In the genomic region with DNA sequence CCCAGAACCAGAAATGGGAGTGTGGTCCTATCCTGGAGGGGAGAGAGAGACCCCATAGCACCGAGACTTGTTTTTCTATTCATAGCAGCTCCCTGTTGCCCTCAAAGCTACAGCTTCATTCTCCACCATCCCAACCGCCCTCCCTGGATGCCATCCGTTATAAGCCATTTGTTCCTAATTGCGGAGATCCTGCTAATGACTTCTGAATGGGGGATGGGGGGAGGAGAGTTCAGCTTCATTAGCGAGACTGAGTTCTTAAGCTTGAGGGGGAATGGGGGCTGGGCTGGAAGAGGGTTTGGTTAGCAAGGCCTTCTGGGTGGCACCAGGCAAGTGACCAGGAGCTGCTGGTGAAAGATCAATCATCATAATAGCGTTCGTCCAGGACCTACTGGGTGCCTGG, we compare ENCODE assay signal across 1 cellular context.
TF ChIP-seq lines count a peak whose summit lies in the region.

No MANE protein-coding gene starts in this region.

TF ChIP-seq in GM23338, 12 proteins besides CTCF, POLR2A, EP300 and RAD21 (continued from another document):
- TF ChIP-seq, protein P1, sequence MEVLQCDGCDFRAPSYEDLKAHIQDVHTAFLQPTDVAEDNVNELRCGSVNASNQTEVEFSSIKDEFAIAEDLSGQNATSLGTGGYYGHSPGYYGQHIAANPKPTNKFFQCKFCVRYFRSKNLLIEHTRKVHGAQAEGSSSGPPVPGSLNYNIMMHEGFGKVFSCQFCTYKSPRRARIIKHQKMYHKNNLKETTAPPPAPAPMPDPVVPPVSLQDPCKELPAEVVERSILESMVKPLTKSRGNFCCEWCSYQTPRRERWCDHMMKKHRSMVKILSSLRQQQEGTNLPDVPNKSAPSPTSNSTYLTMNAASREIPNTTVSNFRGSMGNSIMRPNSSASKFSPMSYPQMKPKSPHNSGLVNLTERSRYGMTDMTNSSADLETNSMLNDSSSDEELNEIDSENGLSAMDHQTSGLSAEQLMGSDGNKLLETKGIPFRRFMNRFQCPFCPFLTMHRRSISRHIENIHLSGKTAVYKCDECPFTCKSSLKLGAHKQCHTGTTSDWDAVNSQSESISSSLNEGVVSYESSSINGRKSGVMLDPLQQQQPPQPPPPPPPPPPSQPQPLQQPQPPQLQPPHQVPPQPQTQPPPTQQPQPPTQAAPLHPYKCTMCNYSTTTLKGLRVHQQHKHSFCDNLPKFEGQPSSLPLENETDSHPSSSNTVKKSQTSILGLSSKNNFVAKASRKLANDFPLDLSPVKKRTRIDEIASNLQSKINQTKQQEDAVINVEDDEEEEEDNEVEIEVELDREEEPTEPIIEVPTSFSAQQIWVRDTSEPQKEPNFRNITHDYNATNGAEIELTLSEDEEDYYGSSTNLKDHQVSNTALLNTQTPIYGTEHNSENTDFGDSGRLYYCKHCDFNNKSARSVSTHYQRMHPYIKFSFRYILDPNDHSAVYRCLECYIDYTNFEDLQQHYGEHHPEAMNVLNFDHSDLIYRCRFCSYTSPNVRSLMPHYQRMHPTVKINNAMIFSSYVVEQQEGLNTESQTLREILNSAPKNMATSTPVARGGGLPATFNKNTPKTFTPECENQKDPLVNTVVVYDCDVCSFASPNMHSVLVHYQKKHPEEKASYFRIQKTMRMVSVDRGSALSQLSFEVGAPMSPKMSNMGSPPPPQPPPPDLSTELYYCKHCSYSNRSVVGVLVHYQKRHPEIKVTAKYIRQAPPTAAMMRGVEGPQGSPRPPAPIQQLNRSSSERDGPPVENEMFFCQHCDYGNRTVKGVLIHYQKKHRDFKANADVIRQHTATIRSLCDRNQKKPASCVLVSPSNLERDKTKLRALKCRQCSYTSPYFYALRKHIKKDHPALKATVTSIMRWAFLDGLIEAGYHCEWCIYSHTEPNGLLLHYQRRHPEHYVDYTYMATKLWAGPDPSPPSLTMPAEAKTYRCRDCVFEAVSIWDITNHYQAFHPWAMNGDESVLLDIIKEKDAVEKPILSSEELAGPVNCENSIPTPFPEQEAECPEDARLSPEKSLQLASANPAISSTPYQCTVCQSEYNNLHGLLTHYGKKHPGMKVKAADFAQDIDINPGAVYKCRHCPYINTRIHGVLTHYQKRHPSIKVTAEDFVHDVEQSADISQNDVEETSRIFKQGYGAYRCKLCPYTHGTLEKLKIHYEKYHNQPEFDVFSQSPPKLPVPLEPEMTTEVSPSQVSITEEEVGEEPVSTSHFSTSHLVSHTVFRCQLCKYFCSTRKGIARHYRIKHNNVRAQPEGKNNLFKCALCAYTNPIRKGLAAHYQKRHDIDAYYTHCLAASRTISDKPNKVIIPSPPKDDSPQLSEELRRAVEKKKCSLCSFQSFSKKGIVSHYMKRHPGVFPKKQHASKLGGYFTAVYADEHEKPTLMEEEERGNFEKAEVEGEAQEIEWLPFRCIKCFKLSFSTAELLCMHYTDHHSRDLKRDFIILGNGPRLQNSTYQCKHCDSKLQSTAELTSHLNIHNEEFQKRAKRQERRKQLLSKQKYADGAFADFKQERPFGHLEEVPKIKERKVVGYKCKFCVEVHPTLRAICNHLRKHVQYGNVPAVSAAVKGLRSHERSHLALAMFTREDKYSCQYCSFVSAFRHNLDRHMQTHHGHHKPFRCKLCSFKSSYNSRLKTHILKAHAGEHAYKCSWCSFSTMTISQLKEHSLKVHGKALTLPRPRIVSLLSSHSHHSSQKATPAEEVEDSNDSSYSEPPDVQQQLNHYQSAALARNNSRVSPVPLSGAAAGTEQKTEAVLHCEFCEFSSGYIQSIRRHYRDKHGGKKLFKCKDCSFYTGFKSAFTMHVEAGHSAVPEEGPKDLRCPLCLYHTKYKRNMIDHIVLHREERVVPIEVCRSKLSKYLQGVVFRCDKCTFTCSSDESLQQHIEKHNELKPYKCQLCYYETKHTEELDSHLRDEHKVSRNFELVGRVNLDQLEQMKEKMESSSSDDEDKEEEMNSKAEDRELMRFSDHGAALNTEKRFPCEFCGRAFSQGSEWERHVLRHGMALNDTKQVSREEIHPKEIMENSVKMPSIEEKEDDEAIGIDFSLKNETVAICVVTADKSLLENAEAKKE (CRISPR knock-in tag; IDR thresholded peaks at IDR 0.05): no peak
- TF ChIP-seq, protein P2, sequence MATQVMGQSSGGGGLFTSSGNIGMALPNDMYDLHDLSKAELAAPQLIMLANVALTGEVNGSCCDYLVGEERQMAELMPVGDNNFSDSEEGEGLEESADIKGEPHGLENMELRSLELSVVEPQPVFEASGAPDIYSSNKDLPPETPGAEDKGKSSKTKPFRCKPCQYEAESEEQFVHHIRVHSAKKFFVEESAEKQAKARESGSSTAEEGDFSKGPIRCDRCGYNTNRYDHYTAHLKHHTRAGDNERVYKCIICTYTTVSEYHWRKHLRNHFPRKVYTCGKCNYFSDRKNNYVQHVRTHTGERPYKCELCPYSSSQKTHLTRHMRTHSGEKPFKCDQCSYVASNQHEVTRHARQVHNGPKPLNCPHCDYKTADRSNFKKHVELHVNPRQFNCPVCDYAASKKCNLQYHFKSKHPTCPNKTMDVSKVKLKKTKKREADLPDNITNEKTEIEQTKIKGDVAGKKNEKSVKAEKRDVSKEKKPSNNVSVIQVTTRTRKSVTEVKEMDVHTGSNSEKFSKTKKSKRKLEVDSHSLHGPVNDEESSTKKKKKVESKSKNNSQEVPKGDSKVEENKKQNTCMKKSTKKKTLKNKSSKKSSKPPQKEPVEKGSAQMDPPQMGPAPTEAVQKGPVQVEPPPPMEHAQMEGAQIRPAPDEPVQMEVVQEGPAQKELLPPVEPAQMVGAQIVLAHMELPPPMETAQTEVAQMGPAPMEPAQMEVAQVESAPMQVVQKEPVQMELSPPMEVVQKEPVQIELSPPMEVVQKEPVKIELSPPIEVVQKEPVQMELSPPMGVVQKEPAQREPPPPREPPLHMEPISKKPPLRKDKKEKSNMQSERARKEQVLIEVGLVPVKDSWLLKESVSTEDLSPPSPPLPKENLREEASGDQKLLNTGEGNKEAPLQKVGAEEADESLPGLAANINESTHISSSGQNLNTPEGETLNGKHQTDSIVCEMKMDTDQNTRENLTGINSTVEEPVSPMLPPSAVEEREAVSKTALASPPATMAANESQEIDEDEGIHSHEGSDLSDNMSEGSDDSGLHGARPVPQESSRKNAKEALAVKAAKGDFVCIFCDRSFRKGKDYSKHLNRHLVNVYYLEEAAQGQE (IDR thresholded peaks at IDR 0.05; ENCODE audit: unreplicated experiment): no peak
- no peak for TF ChIP-seq STAT1 (IDR thresholded peaks at IDR 0.05; ENCODE audit: unreplicated experiment)
- no peak for TF ChIP-seq ZNF114 (CRISPR knock-in tag; IDR thresholded peaks at IDR 0.05)
- TF ChIP-seq EZH2phosphoT487 (IDR thresholded peaks at IDR 0.05; ENCODE audit: unreplicated experiment): no peak
- TF ChIP-seq, protein P3, sequence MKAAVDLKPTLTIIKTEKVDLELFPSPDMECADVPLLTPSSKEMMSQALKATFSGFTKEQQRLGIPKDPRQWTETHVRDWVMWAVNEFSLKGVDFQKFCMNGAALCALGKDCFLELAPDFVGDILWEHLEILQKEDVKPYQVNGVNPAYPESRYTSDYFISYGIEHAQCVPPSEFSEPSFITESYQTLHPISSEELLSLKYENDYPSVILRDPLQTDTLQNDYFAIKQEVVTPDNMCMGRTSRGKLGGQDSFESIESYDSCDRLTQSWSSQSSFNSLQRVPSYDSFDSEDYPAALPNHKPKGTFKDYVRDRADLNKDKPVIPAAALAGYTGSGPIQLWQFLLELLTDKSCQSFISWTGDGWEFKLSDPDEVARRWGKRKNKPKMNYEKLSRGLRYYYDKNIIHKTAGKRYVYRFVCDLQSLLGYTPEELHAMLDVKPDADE (IDR thresholded peaks at IDR 0.05): no peak
- TF ChIP-seq NANOG (IDR thresholded peaks at IDR 0.05; ENCODE audit: borderline replicate concordance): no peak
- TF ChIP-seq EZH2 (IDR thresholded peaks at IDR 0.05; ENCODE audit: low read depth, unreplicated experiment): no peak
- no peak for TF ChIP-seq JUNB (IDR thresholded peaks at IDR 0.05; ENCODE audit: unreplicated experiment)
- no peak for TF ChIP-seq CREB1 (CRISPR knock-in tag; IDR thresholded peaks at IDR 0.05; ENCODE audit: low read depth)
- no peak for TF ChIP-seq POLR2AphosphoS5 (IDR thresholded peaks at IDR 0.05; ENCODE audit: low read depth)
